16 cellular contexts compared by ENCODE assay signal in the genomic region with DNA sequence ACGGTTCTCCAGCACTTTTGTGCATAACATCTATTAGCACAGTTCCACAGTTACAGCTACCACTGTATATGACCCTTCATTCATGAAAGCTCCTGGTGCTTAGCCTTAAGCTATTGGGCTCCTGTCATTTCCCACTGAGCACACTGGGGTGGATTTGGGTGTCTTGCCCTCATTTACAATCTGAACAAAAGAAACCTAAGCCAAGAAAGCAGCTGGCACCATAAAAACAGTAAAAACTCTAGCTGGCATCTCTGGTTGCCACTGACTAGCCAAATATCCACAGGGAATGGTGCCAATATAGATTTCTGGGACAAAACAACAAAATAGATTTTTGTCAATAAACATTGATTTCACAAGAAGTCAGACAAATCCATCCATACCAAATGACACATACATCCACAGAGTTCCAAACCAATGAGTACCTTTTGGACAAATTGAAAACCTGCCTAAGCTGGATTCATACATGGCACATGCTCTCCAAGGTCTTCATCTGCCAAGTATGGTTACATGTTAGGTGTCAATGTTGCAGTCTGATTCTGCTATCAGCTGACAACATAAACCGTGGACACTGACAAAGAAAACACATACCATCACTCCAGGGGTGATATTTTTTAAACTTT.
"Had no signal": no experiment of that assay in that cellular context is flagged by ENCODE, and none has a peak within 500 bp of the region (broad histone marks: within the 10 kb centered on the region; RNA-seq: fewer than 3 reads in every experiment).

No MANE protein-coding gene starts in this region.

- DNase-seq: activated CD4-positive, alpha-beta T cell treated with anti-CD3 and anti-CD28 coated beads, Interleukin-2, amount 50 U/mL, for 4 hours; activated naive CD4-positive, alpha-beta T cell treated with anti-CD3 and anti-CD28 coated beads, Interleukin-2, amount 50 U/mL, for 16 hours; activated T-cell treated with anti-CD3 and anti-CD28 coated beads, Interleukin-2, amount 50 U/mL, for 1 hour; adrenal gland; endodermal cell; right lobe of liver; spleen; stimulated activated CD4-positive, alpha-beta T cell treated with anti-CD3 and anti-CD28 coated beads, Interleukin-1b, Interleukin-23, amount 100 ng/mL, for 48 hours; substantia nigra; T-helper 2 cell; transverse colon had no signal

- H3K36me3 ChIP-seq: adrenal gland, prostate gland, right lobe of liver, spleen, transverse colon had no signal

- H3K27me3 Mint-ChIP-seq: central memory CD8-positive, alpha-beta T cell; stimulated activated memory B cell treated with anti-CD40 and anti-IgM and Interleukin-4, amounts not matched to agents 10 μg/mL and 1 μg/mL and 100 μg/mL, for 72 hours had no signal

- ATAC-seq: activated CD4-positive, CD25-positive, alpha-beta regulatory T cell treated with anti-CD3 and anti-CD28 coated beads, Interleukin-2, amount 50 U/mL, for 24 hours; right lobe of liver; stimulated activated memory B cell treated with anti-CD40 and anti-IgM and Interleukin-4, amounts not matched to agents 10 μg/mL and 1 μg/mL and 100 μg/mL, for 72 hours had no signal

- H3K36me3 Mint-ChIP-seq: stimulated activated memory B cell treated with anti-CD40 and anti-IgM and Interleukin-4, amounts not matched to agents 10 μg/mL and 1 μg/mL and 100 μg/mL, for 72 hours had no signal

- H3K4me3 Mint-ChIP-seq: central memory CD8-positive, alpha-beta T cell; endodermal cell; stimulated activated memory B cell treated with anti-CD40 and anti-IgM and Interleukin-4, amounts not matched to agents 10 μg/mL and 1 μg/mL and 100 μg/mL, for 72 hours had no signal

- H3K27ac ChIP-seq: adrenal gland, hepatocyte, prostate gland, right lobe of liver, spleen, transverse colon had no signal

- H3K4me2 ChIP-seq: hepatocyte had no signal

- H3K27ac Mint-ChIP-seq: endodermal cell; stimulated activated memory B cell treated with anti-CD40 and anti-IgM and Interleukin-4, amounts not matched to agents 10 μg/mL and 1 μg/mL and 100 μg/mL, for 72 hours had no signal

- H3K4me3 ChIP-seq: adrenal gland, hepatocyte, prostate gland, right lobe of liver, spleen, transverse colon had no signal

- H3K9me3 Mint-ChIP-seq: central memory CD8-positive, alpha-beta T cell; endodermal cell; stimulated activated memory B cell treated with anti-CD40 and anti-IgM and Interleukin-4, amounts not matched to agents 10 μg/mL and 1 μg/mL and 100 μg/mL, for 72 hours had no signal

- H3K9me3 ChIP-seq: adrenal gland, prostate gland, right lobe of liver, spleen, transverse colon had no signal

- H3K4me1 Mint-ChIP-seq: central memory CD8-positive, alpha-beta T cell; endodermal cell had no signal

- H3K4me1 ChIP-seq: adrenal gland, prostate gland, right lobe of liver, transverse colon had no signal

- H2AFZ ChIP-seq: hepatocyte had no signal

- H3K27me3 ChIP-seq: adrenal gland, hepatocyte, right lobe of liver, spleen, transverse colon had no signal
